Comparison of ENCODE assay signal across 8 cellular contexts in the genomic region with DNA sequence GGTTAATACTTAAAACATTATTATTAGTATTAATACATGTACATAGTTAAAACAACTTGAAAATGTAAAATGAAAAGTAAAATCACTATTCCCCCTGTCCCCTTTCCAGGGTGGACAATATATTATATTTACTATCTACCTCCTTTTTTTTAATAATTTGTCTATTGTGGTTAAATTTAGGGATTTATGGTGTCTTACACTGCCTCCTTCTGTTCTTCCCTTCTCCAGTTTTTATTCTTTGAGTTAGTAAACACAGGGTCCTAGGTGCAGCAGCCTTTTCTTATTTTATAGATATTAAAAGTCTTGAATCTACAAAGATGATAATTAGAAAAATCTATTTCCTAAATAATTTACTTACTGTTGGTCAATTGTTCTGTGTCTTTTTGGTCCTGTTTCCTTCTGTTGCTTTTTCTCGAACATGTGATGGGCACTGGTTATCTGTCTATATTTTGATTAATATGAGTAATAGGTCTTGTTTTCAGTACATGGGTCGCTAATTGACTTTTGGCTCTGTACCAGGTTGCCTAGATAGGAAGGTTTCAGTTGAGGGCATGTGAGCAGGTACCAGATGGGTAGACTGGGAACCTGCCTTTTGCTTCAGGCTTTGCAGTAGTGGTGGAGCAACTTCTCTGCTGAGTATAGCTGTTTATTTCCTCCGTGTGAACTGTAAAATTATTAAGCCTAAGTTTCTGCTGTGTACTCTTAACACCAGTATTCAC. TPM values are rescaled to one million over a fixed set of nuclear protein-coding genes. Genes with fewer than 3 reads are reported as not detected.
DNase-seq lines count a peak whose midpoint lies in the region; ATAC-seq, FAIRE-seq and TF ChIP-seq lines count a peak whose summit lies in the region.

No MANE protein-coding gene starts in this region.

- peak overlapping the region; percentile 77 to 81; a peak in 3 of 4 replicates for H3K9ac ChIP-seq in K562 (ENCODE audit: insufficient read depth in 1 of 2, low read depth in 2 of 2, low read length in 2 of 2)

- 22% methylated on average over 3 of the region's 3 CpGs for WGBS in K562 (ENCODE audit: insufficient coverage, low coverage, missing lambda C conversion rate)

- intact Hi-C loops in K562 (cut with micrococcal nuclease) = loop anchor here (1.0 kb wide), 1 partner anchor 48 kb away; no protein-coding TSS in a partner anchor
- intact Hi-C loops in uterus (cut with DNase I; ENCODE audit: low total_unique reads) = no loop called here

- TF ChIP-seq EP300 in K562 (IDR thresholded peaks at IDR 0.05; ENCODE audit: low read length) = no peak

- in situ Hi-C loops in K562 (cut with MboI) = no loop called here

- TF ChIP-seq POLR2A in K562 (conservative IDR thresholded peaks at IDR 0.05) = no peak
- TF ChIP-seq POLR2A in uterus (IDR thresholded peaks at IDR 0.05) = no peak

- TF ChIP-seq CTCF in K562 (IDR thresholded peaks at IDR 0.05 in 2 of 3, conservative IDR thresholded peaks at IDR 0.05 in 1 of 3; ENCODE audit: insufficient read depth in 2 of 3, low read depth in 1 of 3, low read length in 3 of 3) = peak in 1 of 3 experiments; percentile 32; a peak in 2 of 6 replicates
- TF ChIP-seq CTCF in uterus (IDR thresholded peaks at IDR 0.05) = peak in 1 of 4 experiments; percentile 15

- H3K27me3 ChIP-seq in K562 (ENCODE audit: control insufficient read depth in 2 of 2, insufficient read depth in 2 of 2, low read length in 2 of 2) (no peaks in the 10 kb centered on the region), uterus (no peaks in the 10 kb centered on the region)

- H3K27ac ChIP-seq in K562 (ENCODE audit: extremely low read depth, low read depth, low read length) (peak overlapping the region; percentile 87; the same call in 2 of the 3 replicates), uterus (peak overlapping the region; percentile 94 to 96)

- ATAC-seq in K562 = peak; percentile 7; the same call in 1 of the 3 replicates
- no peak for ATAC-seq in HG02884 (IDR thresholded peaks at IDR 0.05; ENCODE audit: unreplicated experiment)

- peaks cover 58% of the 10 kb centered on the region for H3K79me2 ChIP-seq in K562 (ENCODE audit: control insufficient read depth, insufficient read depth, low read length)

- TF ChIP-seq RAD21 in K562 (CRISPR knock-in tag; conservative IDR thresholded peaks at IDR 0.05 in 1 of 2, IDR thresholded peaks at IDR 0.05 in 1 of 2) = peak; percentile 5 to 29; a peak in 2 of 4 replicates

- CTCF ChIA-PET in K562 (lab: Yijun Ruan, JAX; ENCODE audit: low intra/inter-chr PET ratio) = interaction anchor here (0.6 to 2.0 kb wide), 3 partner anchors 48 to 272 kb away, joined by 3 to 10 read pairs (median 3); no protein-coding TSS in a partner anchor

- no peaks in the 10 kb centered on the region for H3K36me3 ChIP-seq in K562 (ENCODE audit: control insufficient read depth, insufficient read depth, low read length)
- no peaks in the 10 kb centered on the region for H3K36me3 ChIP-seq in uterus

- POLR2A ChIA-PET in K562 (lab: Yijun Ruan, JAX) = interaction anchor here (0.8 to 3.9 kb wide), 6 partner anchors 10 to 916 kb away, joined by 3 to 33 read pairs (median 4); a partner anchor contains a TSS

- no peaks in the 10 kb centered on the region for H3K9me1 ChIP-seq in K562 (ENCODE audit: control insufficient read depth, insufficient read depth, low read length)

- peak overlapping the region; percentile 88 for H3K4me2 ChIP-seq in K562 (ENCODE audit: insufficient read depth, low read length)

- H3K9me3 ChIP-seq in K562 (replicated peaks; ENCODE audit: control insufficient read depth, insufficient read depth, low read depth, low read length) (no peaks in the 10 kb centered on the region), uterus (no peaks in the 10 kb centered on the region)

- no TSS peak for BruUV-seq in K562 (replicated peaks; lab: Mats Ljungman, UMichigan)

- peak; percentile 70 for FAIRE-seq in K562 (lab: Jason Lieb, UNC)

- DNase-seq in NCI-H1436 (lab: John Stamatoyannopoulos, UW) (peak; percentile 22), NCI-H1436 treated with DMSO at 0.1 percent for 48 hours (lab: John Stamatoyannopoulos, UW) (no peak), NCI-H1105 treated with DMSO at 0.1 percent for 48 hours (lab: John Stamatoyannopoulos, UW) (peak; percentile 73), K562 (ENCODE audit: extremely low read depth in 1 of 4, low spot score in 3 of 4) (peak in 2 of 4 experiments; percentile 14 to 26), medulla oblongata (ENCODE audit: extremely low spot score) (peak; percentile 22), uterus (no peak)
- DNase-seq in stimulated activated naive CD4-positive, alpha-beta T cell treated with Interleukin-2 at 50 U/mL for 16 hours (lab: John Stamatoyannopoulos, UW) = no peak

- H3K4me1 ChIP-seq in K562 (replicated peaks in 1 of 2; ENCODE audit: control insufficient read depth in 2 of 2, insufficient read depth in 2 of 2, low read length in 2 of 2) (peaks cover 4 to 13% of the 10 kb centered on the region in 2 experiments; a peak in 4 of 5 replicates), uterus (no peaks in the 10 kb centered on the region)

- H3K4me3 ChIP-seq in K562 (peak overlapping the region; percentile 56), uterus (peak overlapping the region; percentile 70 to 86)

- H2AFZ ChIP-seq in K562 (ENCODE audit: low read depth, low read length) = peak overlapping the region; percentile 99; the same call in 1 of the 2 replicates

- no peaks in the 10 kb centered on the region for H4K20me1 ChIP-seq in K562 (replicated peaks; ENCODE audit: control insufficient read depth, insufficient read depth, low read length)

TF ChIP-seq in K562, 482 proteins besides CTCF, POLR2A, EP300 and RAD21:
- TF ChIP-seq ZNF224 (CRISPR knock-in tag; IDR thresholded peaks at IDR 0.05) (no peak), FOXK2 (conservative IDR thresholded peaks at IDR 0.05 in 1 of 2, IDR thresholded peaks at IDR 0.05 in 1 of 2; ENCODE audit: low read depth in 2 of 2) (0 out of 4 replicates have a peak, but pooled peaks of 1 of the 2 experiments have one; percentile 11)

RNA-seq across cellular contexts. Expression of a gene that starts 1.1 kb away (rescaled TPM):
- 22.8 and 27.0 TPM in 2 replicates for total RNA-seq in K562 (2011; cell fraction: chromatin; rRNA removed; ENCODE audit: low replicate concordance)
- 32.6 and 33.2 TPM in 2 replicates for total RNA-seq in K562 (2011; cell fraction: nucleolus; rRNA removed)
- total RNA-seq in K562 (2011; cell fraction: nucleoplasm; rRNA removed) = 35.9 and 47.6 TPM in 2 replicates
- total RNA-seq in K562 (2014; rRNA removed) (15.9 and 17.7 TPM in 2 replicates), K562 (2014; rRNA removed; fragmentation: Illumina TruSeq; extraction: Trizol) (19.1 and 20.3 TPM in 2 replicates), K562 (2015; rRNA removed; fragmentation: Illumina TruSeq; extraction: Trizol) (19.9 and 20.8 TPM in 2 replicates), K562 (2021) (13.0 and 14.7 TPM in 2 replicates), uterus (10 to 100 TPM; 23.1 to 40.9 (median 39.0) TPM)
- polyA plus RNA-seq in K562 (2011; rRNA removed) (16.0 and 19.1 TPM in 2 replicates), K562 (2014; fragmentation: Illumina TruSeq; extraction: Trizol) (16.8 and 20.5 TPM in 2 replicates), K562 (2014; fragmentation: Nextera tagmentation; extraction: Ambion mirVana) (10 to 100 TPM in 1 of 2 experiments, 1 to 10 TPM in 1; 8.5 to 16.3 TPM), K562 (2014; rRNA removed) (18.0 and 23.0 TPM in 2 replicates)
- 8.9 and 9.7 TPM in 2 replicates for polyA plus RNA-seq in K562 (2011; cell fraction: cytosol; rRNA removed)
- 10.7 and 13.8 TPM in 2 replicates for polyA plus RNA-seq in K562 (2011; cell fraction: nucleus; rRNA removed)
- 13.4 and 17.1 TPM in 2 replicates for polyA plus RNA-seq in K562 (2012)
- 17.1 and 21.0 TPM in 2 replicates for polyA minus RNA-seq in K562 (2011; rRNA and poly(A)+ RNA removed)
- 6.8 and 10.7 TPM in 2 replicates for polyA minus RNA-seq in K562 (2011; cell fraction: cytosol; rRNA and poly(A)+ RNA removed)
- polyA minus RNA-seq in K562 (2011; cell fraction: nucleus; rRNA and poly(A)+ RNA removed) = 24.6 and 26.3 TPM in 2 replicates

RNA-seq across cellular contexts. Expression of a gene that starts 32.5 kb away (rescaled TPM):
- total RNA-seq in K562 (2011; cell fraction: chromatin; rRNA removed; ENCODE audit: low replicate concordance) = 35.2 and 71.1 TPM in 2 replicates
- total RNA-seq in K562 (2011; cell fraction: nucleolus; rRNA removed) = 36.2 and 41.8 TPM in 2 replicates
- total RNA-seq in K562 (2011; cell fraction: nucleoplasm; rRNA removed) = 54.8 and 73.6 TPM in 2 replicates
- total RNA-seq in K562 (2014; rRNA removed) (26.0 and 33.6 TPM in 2 replicates), K562 (2014; rRNA removed; fragmentation: Illumina TruSeq; extraction: Trizol) (81.0 and 99.3 TPM in 2 replicates), K562 (2015; rRNA removed; fragmentation: Illumina TruSeq; extraction: Trizol) (60.8 and 73.9 TPM in 2 replicates), K562 (2021) (55.8 and 59.4 TPM in 2 replicates), uterus (100 to 1,000 TPM in 2 of 4 donors, 10 to 100 TPM in 2; 62.0 to 142 (median 105) TPM)
- polyA plus RNA-seq in K562 (2011; rRNA removed) (67.3 and 83.7 TPM in 2 replicates), K562 (2014; fragmentation: Illumina TruSeq; extraction: Trizol) (64.0 and 85.1 TPM in 2 replicates), K562 (2014; fragmentation: Nextera tagmentation; extraction: Ambion mirVana) (100 to 1,000 TPM; 106 to 108 TPM), K562 (2014; rRNA removed) (43.2 and 52.0 TPM in 2 replicates)
- 11.5 and 32.5 TPM in 2 replicates for polyA plus RNA-seq in K562 (2011; cell fraction: cytosol; rRNA removed)
- 13.2 and 28.9 TPM in 2 replicates for polyA plus RNA-seq in K562 (2011; cell fraction: nucleus; rRNA removed)
- 44.3 and 122 TPM in 2 replicates for polyA plus RNA-seq in K562 (2012)
- 93.5 and 98.2 TPM in 2 replicates for polyA minus RNA-seq in K562 (2011; rRNA and poly(A)+ RNA removed)
- 14.4 and 21.4 TPM in 2 replicates for polyA minus RNA-seq in K562 (2011; cell fraction: cytosol; rRNA and poly(A)+ RNA removed)
- 10.2 and 25.2 TPM in 2 replicates for polyA minus RNA-seq in K562 (2011; cell fraction: nucleus; rRNA and poly(A)+ RNA removed)

Comparison
In these comparisons a context has a peak if more than half of its experiments do, and no peak if none do; other contexts are left out.
1. DNase-seq: peak in NCI-H1436 (single experiment), NCI-H1105 treated with DMSO at 0.1 percent for 48 hours (single experiment) and medulla oblongata (single experiment); none in NCI-H1436 treated with DMSO at 0.1 percent for 48 hours (single experiment), uterus (0 of 2) and stimulated activated naive CD4-positive, alpha-beta T cell treated with Interleukin-2 at 50 U/mL for 16 hours (single experiment).